Comparison of ENCODE assay signal across 21 cellular contexts in genomic region chr6:169811072-169811471, GRCh38. TPM values are rescaled to one million over a fixed set of nuclear protein-coding genes. Genes with fewer than 3 reads are reported as not detected.
DNase-seq lines count a peak whose midpoint lies in the region; ATAC-seq, FAIRE-seq and TF ChIP-seq lines count a peak whose summit lies in the region.
"Had no signal": no experiment of that assay in that cellular context is flagged by ENCODE, and none has a peak within 500 bp of the region (broad histone marks: within the 10 kb centered on the region; RNA-seq: fewer than 3 reads in every experiment).

No MANE protein-coding gene starts in this region.

- H3K79me2 ChIP-seq in HepG2 (ENCODE audit: insufficient read depth, low read length): no peaks in the 10 kb centered on the region

- H3K36me3 ChIP-seq in HepG2 (replicated peaks in 1 of 2; ENCODE audit: control insufficient read depth in 1 of 2, insufficient read depth in 2 of 2, low read length in 2 of 2): no peaks in the 10 kb centered on the region
- no peaks in the 10 kb centered on the region for H3K36me3 ChIP-seq in right lobe of liver
- H3K36me3 ChIP-seq in esophagus muscularis mucosa: no peaks in the 10 kb centered on the region
- H3K36me3 ChIP-seq in aorta (ENCODE audit: control insufficient read depth in 1 of 2, insufficient read depth in 2 of 2, low read length in 1 of 2): no peaks in the 10 kb centered on the region
- H3K36me3 ChIP-seq: BLaER1 had no signal

- no peaks in the 10 kb centered on the region for H3K27me3 ChIP-seq in HepG2 (ENCODE audit: control insufficient read depth in 1 of 2, insufficient read depth in 2 of 2, low read length in 2 of 2)
- H3K27me3 ChIP-seq in right lobe of liver: no peaks in the 10 kb centered on the region
- peaks cover 0 to 10% (median 0%) of the 10 kb centered on the region in 4 donors for H3K27me3 ChIP-seq in esophagus muscularis mucosa
- no peaks in the 10 kb centered on the region for H3K27me3 ChIP-seq in aorta (ENCODE audit: control insufficient read depth in 1 of 2, insufficient read depth in 2 of 2, low read length in 1 of 2)

- intact Hi-C loops in HepG2 (cut with micrococcal nuclease; ENCODE audit: unreplicated experiment): no loop called here
- intact Hi-C loops in right lobe of liver (cut with DNase I): no loop called here
- intact Hi-C loops in esophagus muscularis mucosa (cut with DNase I): no loop called here
- intact Hi-C loops in aorta (cut with DNase I): no loop called here

- in situ Hi-C loops in HepG2 (cut with HindIII; ENCODE audit: extremely low pct_ligation_motif_present, low pct_unique_long_range_greater_than_20kb): no loop called here
- in situ Hi-C loops in G401 (cut with HindIII; ENCODE audit: low sequenced_read_pairs): no loop called here

- no peak for FAIRE-seq in HepG2 (lab: Jason Lieb, UNC)
- FAIRE-seq: A204.1, GM12878, GM18507 had no signal

- peak overlapping the region; percentile 38; the same call in 1 of the 2 replicates for H3K9ac ChIP-seq in HepG2 (ENCODE audit: insufficient read depth, low read depth, low read length)
- H3K9ac ChIP-seq: BLaER1 had no signal

- TF ChIP-seq CTCF in HepG2 (CRISPR knock-in tag; IDR thresholded peaks at IDR 0.05): no peak
- TF ChIP-seq CTCF in right lobe of liver (IDR thresholded peaks at IDR 0.05): no peak
- TF ChIP-seq CTCF in esophagus muscularis mucosa (IDR thresholded peaks at IDR 0.05): no peak
- TF ChIP-seq CTCF in nephron progenitor cell (IDR thresholded peaks at IDR 0.05): no peak

- peaks cover 23% of the 10 kb centered on the region for H3K9me3 Mint-ChIP-seq in nephron progenitor cell

- BruUV-seq in HepG2 (replicated peaks; lab: Mats Ljungman, UMichigan): no TSS peak

- H3K9me3 ChIP-seq in HepG2 (ENCODE audit: low read length) (peaks cover 6% of the 10 kb centered on the region; the same call in 1 of the 2 replicates), right lobe of liver (no peaks in the 10 kb centered on the region), esophagus muscularis mucosa (peaks cover 0 to 8% (median 2%) of the 10 kb centered on the region in 4 donors), aorta (ENCODE audit: control insufficient read depth, low read length) (no peaks in the 10 kb centered on the region)

- CTCF ChIA-PET in HepG2 (lab: Yijun Ruan, JAX; ENCODE audit: low intra/inter-chr PET ratio, low total read pairs): no interaction called here

- TF ChIP-seq RAD21 in HepG2 (CRISPR knock-in tag; IDR thresholded peaks at IDR 0.05): no peak

- H3K27ac Mint-ChIP-seq in nephron progenitor cell: peak overlapping the region; percentile 53
- H3K27ac Mint-ChIP-seq: HFFc6 had no signal

- DNase-seq in HepG2 (ENCODE audit: low spot score) (no peak), right lobe of liver (no peak), esophagus muscularis mucosa (ENCODE audit: extremely low spot score) (peak; percentile 85), nephron progenitor cell (no peak), aorta (no peak), DMS153 (lab: John Stamatoyannopoulos, UW) (no peak), G401 (ENCODE audit: low spot score) (no peak)
- DNase-seq: CD8-positive, alpha-beta memory T cell; DND-41; GDM1; HFFc6; NCI-H1105 treated with DMSO at 0.1 percent for 48 hours; NCI-H1694 treated with DMSO at 0.1 percent for 48 hours; NCI-H2107; NCI-H2227 treated with DMSO at 0.1 percent for 48 hours; NCI-H524 treated with DMSO at 0.1 percent for 48 hours had no signal

- peak overlapping the region; percentile 79; the same call in 1 of the 2 replicates for H3K4me2 ChIP-seq in HepG2 (ENCODE audit: low read depth, low read length)
- H3K4me2 ChIP-seq: BLaER1 had no signal

- H3K4me3 Mint-ChIP-seq in nephron progenitor cell: no peak overlapping the region
- H3K4me3 Mint-ChIP-seq: CD8-positive, alpha-beta memory T cell; HFFc6 had no signal

- no peak overlapping the region for H3K27ac ChIP-seq in HepG2 (ENCODE audit: extremely low read length, insufficient read depth, low read length)
- H3K27ac ChIP-seq in right lobe of liver: no peak overlapping the region
- H3K27ac ChIP-seq in esophagus muscularis mucosa (replicated peaks in 1 of 4): no peak overlapping the region
- no peak overlapping the region for H3K27ac ChIP-seq in aorta (ENCODE audit: low read depth in 1 of 2, low read length in 2 of 2)
- H3K27ac ChIP-seq: BLaER1 had no signal

- TF ChIP-seq EP300 in HepG2 (IDR thresholded peaks at IDR 0.05; ENCODE audit: low read depth in 2 of 2, low read length in 2 of 2): no peak
- no peak for TF ChIP-seq EP300 in HepG2 (CRISPR knock-in tag; IDR thresholded peaks at IDR 0.05; ENCODE audit: borderline replicate concordance)
- no peak for TF ChIP-seq EP300 in esophagus muscularis mucosa (IDR thresholded peaks at IDR 0.05)

- no peak overlapping the region for H2AFZ ChIP-seq in HepG2 (ENCODE audit: low read length)

- H3K36me3 Mint-ChIP-seq in nephron progenitor cell (ENCODE audit: low read depth): peaks cover 12% of the 10 kb centered on the region

- H3K4me1 ChIP-seq in HepG2 (ENCODE audit: insufficient read depth, low read length) (peaks cover 30% of the 10 kb centered on the region), right lobe of liver (no peaks in the 10 kb centered on the region), esophagus muscularis mucosa (no peaks in the 10 kb centered on the region), aorta (ENCODE audit: control insufficient read depth in 1 of 2, insufficient read depth in 2 of 2, low read length in 2 of 2) (no peaks in the 10 kb centered on the region)

- peaks cover 21% of the 10 kb centered on the region for H3K27me3 Mint-ChIP-seq in nephron progenitor cell (ENCODE audit: low read depth, poor library complexity)

- TF ChIP-seq POLR2A in HepG2 (IDR thresholded peaks at IDR 0.05; ENCODE audit: insufficient read depth in 1 of 2, low read depth in 2 of 2, low read length in 2 of 2): no peak
- no peak for TF ChIP-seq POLR2A in right lobe of liver (IDR thresholded peaks at IDR 0.05)
- TF ChIP-seq POLR2A in esophagus muscularis mucosa (IDR thresholded peaks at IDR 0.05; ENCODE audit: low read depth): no peak

- WGBS in HepG2 (ENCODE audit: low lambda C conversion rate): 95% methylated on average over 8 of the region's 8 CpGs
- WGBS in right lobe of liver (ENCODE audit: insufficient coverage, low coverage, low lambda C conversion rate, missing lambda C conversion rate): 87% methylated on average over 4 of the region's 8 CpGs
- WGBS in esophagus muscularis mucosa: 92% methylated on average over 4 of the region's 8 CpGs
- 90 to 91% methylated on average over 8 of the region's 8 CpGs for WGBS in aorta, 2 donors

- H3K4me1 Mint-ChIP-seq in nephron progenitor cell: peaks cover 17% of the 10 kb centered on the region

- ATAC-seq in HepG2: no peak
- no peak for ATAC-seq in right lobe of liver
- no peak for ATAC-seq in HG03139 (IDR thresholded peaks at IDR 0.05; ENCODE audit: unreplicated experiment)
- ATAC-seq in aorta (ENCODE audit: low FRiP score): no peak

- POLR2A ChIA-PET in HepG2 (lab: Yijun Ruan, JAX): interaction anchor here (1.1 to 1.3 kb wide), 2 partner anchors 10 to 11 kb away, joined by 3 to 19 read pairs; no protein-coding TSS in a partner anchor

- H4K20me1 ChIP-seq in HepG2 (ENCODE audit: insufficient read depth, low read length): no peaks in the 10 kb centered on the region

- H3K4me3 ChIP-seq in HepG2 (replicated peaks in 1 of 3; ENCODE audit: insufficient read depth in 1 of 3, low read depth in 2 of 3, low read length in 3 of 3) (no peak overlapping the region), right lobe of liver (no peak overlapping the region), esophagus muscularis mucosa (no peak overlapping the region), aorta (ENCODE audit: low read length in 2 of 2) (no peak overlapping the region)
- H3K4me3 ChIP-seq: BLaER1, GM12878 had no signal

RNA-seq across cellular contexts. Expression of gene ERMARD, which starts 59.6 kb away (rescaled TPM):
- total RNA-seq in HepG2 (2016; rRNA removed; fragmentation: Illumina TruSeq; extraction: Trizol) (8.4 and 10.7 TPM in 2 replicates), right lobe of liver (10 to 100 TPM; 11.1 to 24.4 (median 15.2) TPM), esophagus muscularis mucosa (10 to 100 TPM in 3 of 4 donors, 1 to 10 TPM in 1; 9.6 to 13.3 (median 12.4) TPM), aorta (10 to 100 TPM; 15.0 to 29.3 TPM)
- total RNA-seq in HepG2 (2016; cell fraction: cytosol; rRNA removed; fragmentation: Illumina TruSeq; extraction: Trizol; ENCODE audit: low read depth): 5.5 and 7.1 TPM in 2 replicates
- total RNA-seq in HepG2 (2016; cell fraction: insoluble cytoplasmic fraction; rRNA removed; fragmentation: Illumina TruSeq; extraction: Trizol): 7.1 and 13.2 TPM in 2 replicates
- 7.3 and 7.5 TPM in 2 replicates for total RNA-seq in HepG2 (2016; cell fraction: membrane; rRNA removed; fragmentation: Illumina TruSeq; extraction: Trizol)
- total RNA-seq in HepG2 (2016; cell fraction: nucleus; rRNA removed; fragmentation: Illumina TruSeq; extraction: Trizol): 16.6 and 17.0 TPM in 2 replicates
- polyA plus RNA-seq in HepG2 (2011; rRNA removed) (8.8 and 11.6 TPM in 2 replicates), aorta (10 to 100 TPM; 10.3 to 72.8 TPM)
- 6.1 and 7.4 TPM in 2 replicates for polyA plus RNA-seq in HepG2 (2011; cell fraction: cytosol; rRNA removed)
- polyA plus RNA-seq in HepG2 (2011; cell fraction: nucleus; rRNA removed): 35.0 and 45.3 TPM in 2 replicates
- polyA plus RNA-seq in HepG2 (2012): 7.7 and 8.9 TPM in 2 replicates
- 1.9 and 2.2 TPM in 2 replicates for polyA plus RNA-seq in HepG2 (2016; cell fraction: cytosol; fragmentation: Illumina TruSeq; extraction: Trizol; ENCODE audit: low read depth)
- polyA plus RNA-seq in HepG2 (2016; cell fraction: insoluble cytoplasmic fraction; fragmentation: Illumina TruSeq; extraction: Trizol; ENCODE audit: low read depth): 4.8 and 5.9 TPM in 2 replicates
- 2.4 and 3.3 TPM in 2 replicates for polyA plus RNA-seq in HepG2 (2016; cell fraction: membrane; fragmentation: Illumina TruSeq; extraction: Trizol; ENCODE audit: low read depth)
- 28.4 and 29.0 TPM in 2 replicates for polyA plus RNA-seq in HepG2 (2016; cell fraction: nucleus; fragmentation: Illumina TruSeq; extraction: Trizol; ENCODE audit: insufficient read depth, low read depth)
- 6.3 TPM in 2 replicates for polyA minus RNA-seq in HepG2 (2011; rRNA and poly(A)+ RNA removed; ENCODE audit: low replicate concordance)
- 2.4 and 4.4 TPM in 2 replicates for polyA minus RNA-seq in HepG2 (2011; cell fraction: cytosol; rRNA and poly(A)+ RNA removed)
- polyA minus RNA-seq in HepG2 (2011; cell fraction: nucleus; rRNA and poly(A)+ RNA removed): 10.9 and 14.3 TPM in 2 replicates
- total RNA-seq in G401 (2014; rRNA removed; shearing (Covaris generic)): 15.8 and 26.2 TPM in 2 replicates

RNA-seq across cellular contexts. Expression of gene DYNLT2, which starts 59.7 kb away (rescaled TPM):
- total RNA-seq in HepG2 (2016; rRNA removed; fragmentation: Illumina TruSeq; extraction: Trizol) (3.1 and 4.3 TPM in 2 replicates), right lobe of liver (under 1 TPM; 0.43 to 0.82 (median 0.68) TPM), esophagus muscularis mucosa (1 to 10 TPM in 3 of 4 donors, under 1 TPM in 1; 0.57 to 3.3 (median 1.5) TPM), aorta (1 to 10 TPM; 1.2 to 2.8 TPM)
- 1.7 and 1.9 TPM in 2 replicates for total RNA-seq in HepG2 (2016; cell fraction: cytosol; rRNA removed; fragmentation: Illumina TruSeq; extraction: Trizol; ENCODE audit: low read depth)
- total RNA-seq in HepG2 (2016; cell fraction: insoluble cytoplasmic fraction; rRNA removed; fragmentation: Illumina TruSeq; extraction: Trizol): 3.0 and 4.1 TPM in 2 replicates
- 4.9 and 5.8 TPM in 2 replicates for total RNA-seq in HepG2 (2016; cell fraction: membrane; rRNA removed; fragmentation: Illumina TruSeq; extraction: Trizol)
- total RNA-seq in HepG2 (2016; cell fraction: nucleus; rRNA removed; fragmentation: Illumina TruSeq; extraction: Trizol): 6.6 and 7.6 TPM in 2 replicates
- polyA plus RNA-seq in HepG2 (2011; rRNA removed) (1.7 and 2.1 TPM in 2 replicates), aorta (1 to 10 TPM; 1.6 to 1.9 TPM)
- 1.1 TPM in 2 replicates for polyA plus RNA-seq in HepG2 (2011; cell fraction: cytosol; rRNA removed)
- 2.6 and 3.0 TPM in 2 replicates for polyA plus RNA-seq in HepG2 (2011; cell fraction: nucleus; rRNA removed)
- 6.2 and 8.3 TPM in 2 replicates for polyA plus RNA-seq in HepG2 (2012)
- polyA plus RNA-seq in HepG2 (2016; cell fraction: cytosol; fragmentation: Illumina TruSeq; extraction: Trizol; ENCODE audit: low read depth): 1.8 and 2.2 TPM in 2 replicates
- polyA plus RNA-seq in HepG2 (2016; cell fraction: insoluble cytoplasmic fraction; fragmentation: Illumina TruSeq; extraction: Trizol; ENCODE audit: low read depth): 3.8 and 4.0 TPM in 2 replicates
- polyA plus RNA-seq in HepG2 (2016; cell fraction: membrane; fragmentation: Illumina TruSeq; extraction: Trizol; ENCODE audit: low read depth): 5.3 and 5.7 TPM in 2 replicates
- polyA plus RNA-seq in HepG2 (2016; cell fraction: nucleus; fragmentation: Illumina TruSeq; extraction: Trizol; ENCODE audit: insufficient read depth, low read depth): 10.1 and 11.1 TPM in 2 replicates
- polyA minus RNA-seq in HepG2 (2011; rRNA and poly(A)+ RNA removed; ENCODE audit: low replicate concordance): 0.30 and 0.36 TPM in 2 replicates
- 0.30 and 1.1 TPM in 2 replicates for polyA minus RNA-seq in HepG2 (2011; cell fraction: cytosol; rRNA and poly(A)+ RNA removed)
- 5.0 and 5.8 TPM in 2 replicates for polyA minus RNA-seq in HepG2 (2011; cell fraction: nucleus; rRNA and poly(A)+ RNA removed)
- 0.37 and 1.6 TPM in 2 replicates for total RNA-seq in G401 (2014; rRNA removed; shearing (Covaris generic))
